ENCODE assay signal across 9 cellular contexts in genomic region chr17:48597492-48597774, GRCh38. TPM values are rescaled to one million over a fixed set of nuclear protein-coding genes. Genes with fewer than 3 reads are reported as not detected.
A peak's percentile ranks its signal among the peaks of the same experiment; 100 is the strongest.
DNase-seq lines count a peak whose midpoint lies in the region; ATAC-seq and TF ChIP-seq lines count a peak whose summit lies in the region.
"Had no signal": no experiment of that assay in that cellular context is flagged by ENCODE, and none has a peak within 500 bp of the region (broad histone marks: within the 10 kb centered on the region; RNA-seq: fewer than 3 reads in every experiment).

No MANE protein-coding gene starts in this region.

- TF ChIP-seq CTCF in WERI-Rb-1 (IDR thresholded peaks at IDR 0.05; ENCODE audit: low read depth, low read length) (no peak), fibroblast of villous mesenchyme (IDR thresholded peaks at IDR 0.05; ENCODE audit: insufficient read depth, low read depth, low read length) (no peak)

- H3K36me3 ChIP-seq in WERI-Rb-1, result no peaks in the 10 kb centered on the region

- DNase-seq in WERI-Rb-1 (no peak), fibroblast of villous mesenchyme (ENCODE audit: low read depth) (no peak), skeletal muscle cell (ENCODE audit: low read depth) (no peak), putamen (ENCODE audit: low spot score) (no peak), SK-N-DZ (ENCODE audit: low spot score) (no peak), hepatic stellate cell (ENCODE audit: low spot score) (no peak)
- DNase-seq: NCI-H2171 treated with DMSO at 0.1 percent for 48 hours had no signal

- peaks cover 96% of the 10 kb centered on the region for H3K27me3 ChIP-seq in WERI-Rb-1 (ENCODE audit: insufficient read depth, low read depth, severe bottlenecking)

- H3K9me3 ChIP-seq in WERI-Rb-1 (ENCODE audit: severe bottlenecking), result no peaks in the 10 kb centered on the region

- peak overlapping the region; percentile 40 for H3K4me3 ChIP-seq in WERI-Rb-1 (ENCODE audit: low read depth, low read length)
- peak overlapping the region; percentile 56 for H3K4me3 ChIP-seq in fibroblast of villous mesenchyme (ENCODE audit: low read depth, low read length)
- H3K4me3 ChIP-seq in skeletal muscle cell (ENCODE audit: low read depth, low read length), result peak overlapping the region; percentile 51

- no peak overlapping the region for H3K27ac ChIP-seq in WERI-Rb-1

- ATAC-seq in GM18907 (IDR thresholded peaks at IDR 0.05; ENCODE audit: unreplicated experiment) (peak; percentile 21), HG02970 (IDR thresholded peaks at IDR 0.05; ENCODE audit: low FRiP score, unreplicated experiment) (no peak)

RNA-seq across cellular contexts. Expression of gene HOXB5, which starts 3.9 kb away (rescaled TPM):
- 0.32 and 0.43 TPM in 2 replicates for total RNA-seq in fibroblast of villous mesenchyme
- not detected in 2 replicates for polyA plus RNA-seq in SK-N-DZ (2014; cell fraction: cytosol; rRNA removed)
- not detected in 2 replicates for polyA plus RNA-seq in SK-N-DZ (2014; cell fraction: nucleus; rRNA removed)

RNA-seq across cellular contexts. Expression of gene HOXB6, which starts 7.4 kb away (rescaled TPM):
- total RNA-seq in fibroblast of villous mesenchyme, result 1.3 and 1.6 TPM in 2 replicates
- not detected in 2 replicates for polyA plus RNA-seq in SK-N-DZ (2014; cell fraction: cytosol; rRNA removed)
- not detected in 2 replicates for polyA plus RNA-seq in SK-N-DZ (2014; cell fraction: nucleus; rRNA removed)

RNA-seq across cellular contexts. Expression of gene HOXB3, which starts 7.4 kb away (rescaled TPM):
- total RNA-seq in fibroblast of villous mesenchyme, result 4.3 and 7.1 TPM in 2 replicates
- not detected in 2 replicates for polyA plus RNA-seq in SK-N-DZ (2014; cell fraction: cytosol; rRNA removed)
- polyA plus RNA-seq in SK-N-DZ (2014; cell fraction: nucleus; rRNA removed), result not detected in 2 replicates

RNA-seq across cellular contexts. Expression of gene HOXB7, which starts 13.4 kb away (rescaled TPM):
- total RNA-seq in fibroblast of villous mesenchyme, result 1.7 and 2.6 TPM in 2 replicates
- polyA plus RNA-seq in SK-N-DZ (2014; cell fraction: cytosol; rRNA removed), result not detected in 2 replicates
- not detected in 2 replicates for polyA plus RNA-seq in SK-N-DZ (2014; cell fraction: nucleus; rRNA removed)

RNA-seq across cellular contexts. Expression of gene HOXB8, which starts 17.7 kb away (rescaled TPM):
- not detected in 2 replicates for total RNA-seq in fibroblast of villous mesenchyme
- not detected in 2 replicates for polyA plus RNA-seq in SK-N-DZ (2014; cell fraction: cytosol; rRNA removed)
- not detected in 2 replicates for polyA plus RNA-seq in SK-N-DZ (2014; cell fraction: nucleus; rRNA removed)
